1 cellular context compared by ENCODE assay signal in genomic region chr17:65584604-65585521, GRCh38.
TF ChIP-seq lines count a peak whose summit lies in the region.

No MANE protein-coding gene starts in this region.

TF ChIP-seq in HepG2, 621 proteins besides CTCF, POLR2A, EP300 and RAD21 (continued from another document and continues in another):
- TF ChIP-seq ZNF318 (CRISPR knock-in tag; IDR thresholded peaks at IDR 0.05): no peak
- no peak for TF ChIP-seq SPEN (CRISPR knock-in tag; IDR thresholded peaks at IDR 0.05; ENCODE audit: low read depth)
- no peak for TF ChIP-seq KDM6A (CRISPR knock-in tag; IDR thresholded peaks at IDR 0.05; ENCODE audit: low read depth)
- TF ChIP-seq ZBTB43 (CRISPR knock-in tag; conservative IDR thresholded peaks at IDR 0.05): 0 out of 2 replicates have a peak, but pooled peaks have one; percentile 47
- TF ChIP-seq ZNF382 (CRISPR knock-in tag; IDR thresholded peaks at IDR 0.05; ENCODE audit: borderline replicate concordance): no peak
- TF ChIP-seq ZBTB33 (CRISPR knock-in tag; IDR thresholded peaks at IDR 0.05): peak; percentile 66; the same call in 1 of the 2 replicates
- TF ChIP-seq ZNF362 (CRISPR knock-in tag; IDR thresholded peaks at IDR 0.05; ENCODE audit: borderline replicate concordance): peak; percentile 19; the same call in 1 of the 2 replicates
- no peak for TF ChIP-seq RARG (CRISPR knock-in tag; IDR thresholded peaks at IDR 0.05; ENCODE audit: low read depth)
- no peak for TF ChIP-seq U2AF2 (IDR thresholded peaks at IDR 0.05; ENCODE audit: low read depth, low read length)
- TF ChIP-seq HDAC6 (IDR thresholded peaks at IDR 0.05; ENCODE audit: low read depth, low read length): no peak
- TF ChIP-seq ZKSCAN8 (CRISPR knock-in tag; IDR thresholded peaks at IDR 0.05; ENCODE audit: borderline replicate concordance): no peak
- TF ChIP-seq ZNF775 (CRISPR knock-in tag; IDR thresholded peaks at IDR 0.05; ENCODE audit: borderline replicate concordance): no peak
- no peak for TF ChIP-seq ZNF672 (CRISPR knock-in tag; IDR thresholded peaks at IDR 0.05)
- peak; percentile 95 for TF ChIP-seq FOSL2 (CRISPR knock-in tag; IDR thresholded peaks at IDR 0.05)
- no peak for TF ChIP-seq CSRNP2 (CRISPR knock-in tag; conservative IDR thresholded peaks at IDR 0.05; ENCODE audit: low read depth)
- no peak for TF ChIP-seq ZNF556 (CRISPR knock-in tag; IDR thresholded peaks at IDR 0.05; ENCODE audit: borderline replicate concordance)
- 0 out of 2 replicates have a peak, but pooled peaks have one; percentile 30 for TF ChIP-seq TFE3 (CRISPR knock-in tag; IDR thresholded peaks at IDR 0.05)
- no peak; the same call in 1 of the 2 replicates for TF ChIP-seq ZBTB37 (CRISPR knock-in tag; IDR thresholded peaks at IDR 0.05)
- no peak for TF ChIP-seq TEAD3 (CRISPR knock-in tag; optimal IDR thresholded peaks at IDR 0.05; ENCODE audit: borderline replicate concordance)
- TF ChIP-seq ZNF574 (CRISPR knock-in tag; IDR thresholded peaks at IDR 0.05): peak; percentile 61
- TF ChIP-seq MIXL1 (CRISPR knock-in tag; IDR thresholded peaks at IDR 0.05): no peak
- no peak for TF ChIP-seq SIN3B (IDR thresholded peaks at IDR 0.05; ENCODE audit: low read length)
- TF ChIP-seq HHEX (CRISPR knock-in tag; IDR thresholded peaks at IDR 0.05): no peak
- TF ChIP-seq ZNF687 (CRISPR knock-in tag; IDR thresholded peaks at IDR 0.05): peak; percentile 86
